ENCODE assay signal across 2 cellular contexts in genomic region chr19:5956323-5956722, GRCh38.
TF ChIP-seq lines count a peak whose summit lies in the region.

No MANE protein-coding gene starts in this region.

TF ChIP-seq in HEK293, 187 proteins besides CTCF, POLR2A, EP300 and RAD21:
- TF ChIP-seq SP7 (tag by site-specific recombination; IDR thresholded peaks at IDR 0.05): no peak
- 0 out of 2 replicates have a peak, but pooled peaks have one; percentile 18 for TF ChIP-seq ZNF398 (tag by site-specific recombination; IDR thresholded peaks at IDR 0.05)

TF ChIP-seq in K562, 482 proteins besides CTCF, POLR2A, EP300 and RAD21:
- TF ChIP-seq ZNF316 (IDR thresholded peaks at IDR 0.05) (peak; percentile 82), CREM (IDR thresholded peaks at IDR 0.05; ENCODE audit: low read depth) (peak; percentile 32; the same call in 1 of the 2 replicates), C11orf30 (IDR thresholded peaks at IDR 0.05; ENCODE audit: low read depth) (peak; percentile 74), MEIS2 (IDR thresholded peaks at IDR 0.05; ENCODE audit: partially characterized antibody) (peak; percentile 30), RCOR1 (IDR thresholded peaks at IDR 0.05; ENCODE audit: borderline replicate concordance in 1 of 2, low read depth in 2 of 2, low read length in 2 of 2) (peak in 1 of 2 experiments; percentile 41; a peak in 1 of 4 replicates), BHLHE40 (IDR thresholded peaks at IDR 0.05; ENCODE audit: low read length) (no peak), ATF7 (IDR thresholded peaks at IDR 0.05) (no peak), MAFG (tag; conservative IDR thresholded peaks at IDR 0.05) (peak; percentile 35), E2F3 (CRISPR knock-in tag; IDR thresholded peaks at IDR 0.05) (no peak), MAFK (IDR thresholded peaks at IDR 0.05; ENCODE audit: low read length) (0 out of 2 replicates have a peak, but pooled peaks have one; percentile 16), ELF1 (tag; IDR thresholded peaks at IDR 0.05) (no peak)
